1 cellular context compared by ENCODE assay signal in the genomic region with DNA sequence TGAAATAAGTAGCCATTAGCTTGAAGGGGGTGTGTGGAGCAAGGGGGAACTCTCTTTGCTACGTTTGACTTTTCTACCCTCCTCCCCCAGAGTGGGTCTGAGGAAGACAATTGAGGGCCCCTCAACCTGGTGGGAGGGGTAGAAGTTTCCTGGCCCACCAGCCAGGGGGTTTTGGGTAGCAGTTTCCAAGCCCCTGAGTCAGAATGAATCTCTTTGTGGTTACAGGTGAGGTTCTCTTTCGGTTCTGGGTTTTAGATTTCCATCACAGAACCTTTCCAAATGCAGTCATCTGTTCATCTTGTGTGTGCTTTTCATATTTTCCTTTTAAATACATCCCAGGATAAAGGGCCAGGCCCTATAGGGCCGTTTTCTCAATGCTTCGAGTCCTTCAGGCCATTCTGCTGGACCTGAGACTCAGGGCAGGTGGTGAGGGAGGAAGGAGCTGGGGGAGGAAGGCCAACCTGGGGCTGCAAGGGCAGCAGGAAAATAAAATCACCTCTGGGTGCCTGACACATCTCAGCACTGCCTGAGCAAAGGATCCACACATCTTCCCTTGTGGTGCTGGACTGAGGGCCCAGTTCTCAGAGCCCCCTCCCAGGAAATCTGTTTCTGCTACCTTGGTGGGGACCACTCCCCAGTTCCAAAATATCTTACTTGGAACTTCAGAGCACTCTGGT.
TF ChIP-seq lines count a peak whose summit lies in the region.

No MANE protein-coding gene starts in this region.

TF ChIP-seq in GM12878, 131 proteins besides CTCF, POLR2A, EP300 and RAD21 (continued from another document and continues in another):
- peak; percentile 77 for TF ChIP-seq DPF2 (IDR thresholded peaks at IDR 0.05)
- no peak for TF ChIP-seq ZZZ3 (IDR thresholded peaks at IDR 0.05; ENCODE audit: control insufficient read depth, insufficient read length, low read depth)
- TF ChIP-seq EGR1 (IDR thresholded peaks at IDR 0.05; ENCODE audit: borderline replicate concordance in 1 of 2, low read depth in 2 of 2, low read length in 2 of 2): peak in 1 of 2 experiments; percentile 26; a peak in 1 of 3 replicates
- 0 out of 2 replicates have a peak, but pooled peaks have one; percentile 32 for TF ChIP-seq GATAD2B (conservative IDR thresholded peaks at IDR 0.05; ENCODE audit: low read depth)
- no peak for TF ChIP-seq SRF (IDR thresholded peaks at IDR 0.05; ENCODE audit: low read depth in 2 of 2, low read length in 2 of 2)
- TF ChIP-seq CHD4 (IDR thresholded peaks at IDR 0.05): no peak
- no peak for TF ChIP-seq POU2F2 (IDR thresholded peaks at IDR 0.05; ENCODE audit: borderline replicate concordance, low read depth, low read length)
- TF ChIP-seq STAT1 (conservative IDR thresholded peaks at IDR 0.05): no peak
- TF ChIP-seq ZNF207 (IDR thresholded peaks at IDR 0.05; ENCODE audit: borderline replicate concordance): no peak
- no peak for TF ChIP-seq CEBPB (IDR thresholded peaks at IDR 0.05; ENCODE audit: borderline replicate concordance in 1 of 2, low read depth in 2 of 2, low read length in 2 of 2)
- 0 out of 2 replicates have a peak, but pooled peaks have one; percentile 18 for TF ChIP-seq ATF7 (IDR thresholded peaks at IDR 0.05; ENCODE audit: low read depth)
- TF ChIP-seq BACH1 (IDR thresholded peaks at IDR 0.05; ENCODE audit: borderline replicate concordance): 0 out of 2 replicates have a peak, but pooled peaks have one; percentile 27
- peak; percentile 99 for TF ChIP-seq RUNX3 (IDR thresholded peaks at IDR 0.05; ENCODE audit: low read length)
- TF ChIP-seq STAT3 (IDR thresholded peaks at IDR 0.05; ENCODE audit: low read depth, low read length): no peak
- TF ChIP-seq EED (IDR thresholded peaks at IDR 0.05; ENCODE audit: low read depth): peak; percentile 84
- TF ChIP-seq ATF2 (IDR thresholded peaks at IDR 0.05; ENCODE audit: low read length): peak; percentile 63; the same call in 1 of the 2 replicates
- TF ChIP-seq, protein P1, sequence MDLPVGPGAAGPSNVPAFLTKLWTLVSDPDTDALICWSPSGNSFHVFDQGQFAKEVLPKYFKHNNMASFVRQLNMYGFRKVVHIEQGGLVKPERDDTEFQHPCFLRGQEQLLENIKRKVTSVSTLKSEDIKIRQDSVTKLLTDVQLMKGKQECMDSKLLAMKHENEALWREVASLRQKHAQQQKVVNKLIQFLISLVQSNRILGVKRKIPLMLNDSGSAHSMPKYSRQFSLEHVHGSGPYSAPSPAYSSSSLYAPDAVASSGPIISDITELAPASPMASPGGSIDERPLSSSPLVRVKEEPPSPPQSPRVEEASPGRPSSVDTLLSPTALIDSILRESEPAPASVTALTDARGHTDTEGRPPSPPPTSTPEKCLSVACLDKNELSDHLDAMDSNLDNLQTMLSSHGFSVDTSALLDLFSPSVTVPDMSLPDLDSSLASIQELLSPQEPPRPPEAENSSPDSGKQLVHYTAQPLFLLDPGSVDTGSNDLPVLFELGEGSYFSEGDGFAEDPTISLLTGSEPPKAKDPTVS (IDR thresholded peaks at IDR 0.05; ENCODE audit: low read depth, low read length): no peak
- no peak for TF ChIP-seq ASH2L (IDR thresholded peaks at IDR 0.05; ENCODE audit: borderline replicate concordance, low read depth)
- TF ChIP-seq SREBF1 (IDR thresholded peaks at IDR 0.05; ENCODE audit: low read length): no peak
- TF ChIP-seq PAX8 (IDR thresholded peaks at IDR 0.05): no peak
- TF ChIP-seq NFYA (IDR thresholded peaks at IDR 0.05; ENCODE audit: borderline replicate concordance, low read depth, low read length): no peak
- TF ChIP-seq, protein P2, sequence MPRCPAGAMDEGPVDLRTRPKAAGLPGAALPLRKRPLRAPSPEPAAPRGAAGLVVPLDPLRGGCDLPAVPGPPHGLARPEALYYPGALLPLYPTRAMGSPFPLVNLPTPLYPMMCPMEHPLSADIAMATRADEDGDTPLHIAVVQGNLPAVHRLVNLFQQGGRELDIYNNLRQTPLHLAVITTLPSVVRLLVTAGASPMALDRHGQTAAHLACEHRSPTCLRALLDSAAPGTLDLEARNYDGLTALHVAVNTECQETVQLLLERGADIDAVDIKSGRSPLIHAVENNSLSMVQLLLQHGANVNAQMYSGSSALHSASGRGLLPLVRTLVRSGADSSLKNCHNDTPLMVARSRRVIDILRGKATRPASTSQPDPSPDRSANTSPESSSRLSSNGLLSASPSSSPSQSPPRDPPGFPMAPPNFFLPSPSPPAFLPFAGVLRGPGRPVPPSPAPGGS (IDR thresholded peaks at IDR 0.05; ENCODE audit: borderline replicate concordance, insufficient read depth, low read depth, low read length, poor library complexity, severe bottlenecking): peak; percentile 44
- no peak for TF ChIP-seq HDAC6 (IDR thresholded peaks at IDR 0.05; ENCODE audit: unreplicated experiment)
- no peak for TF ChIP-seq CUX1 (IDR thresholded peaks at IDR 0.05; ENCODE audit: insufficient replicate concordance, low read depth, low read length)
- TF ChIP-seq HDAC2 (IDR thresholded peaks at IDR 0.05): no peak
- TF ChIP-seq RBBP5 (conservative IDR thresholded peaks at IDR 0.05): no peak
- TF ChIP-seq MAX (IDR thresholded peaks at IDR 0.05; ENCODE audit: low read depth, low read length): no peak
- no peak for TF ChIP-seq KAT2A (conservative IDR thresholded peaks at IDR 0.05; ENCODE audit: control insufficient read depth, low read depth, low read length)
- peak in 1 of 2 experiments; percentile 78; a peak in 2 of 4 replicates for TF ChIP-seq ETV6 (conservative IDR thresholded peaks at IDR 0.05 in 1 of 2, IDR thresholded peaks at IDR 0.05 in 1 of 2; ENCODE audit: borderline replicate concordance in 1 of 2, low read depth in 1 of 2)
- no peak for TF ChIP-seq POLR2AphosphoS2 (IDR thresholded peaks at IDR 0.05; ENCODE audit: low read depth, low read length)
- no peak for TF ChIP-seq CHD1 (IDR thresholded peaks at IDR 0.05; ENCODE audit: low read depth, low read length)
- TF ChIP-seq, protein P3, sequence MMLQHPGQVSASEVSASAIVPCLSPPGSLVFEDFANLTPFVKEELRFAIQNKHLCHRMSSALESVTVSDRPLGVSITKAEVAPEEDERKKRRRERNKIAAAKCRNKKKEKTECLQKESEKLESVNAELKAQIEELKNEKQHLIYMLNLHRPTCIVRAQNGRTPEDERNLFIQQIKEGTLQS (IDR thresholded peaks at IDR 0.05; ENCODE audit: borderline replicate concordance, extremely low read depth, low read depth, low read length): no peak
- TF ChIP-seq CBX3 (IDR thresholded peaks at IDR 0.05; ENCODE audit: borderline replicate concordance, low read depth): no peak
- no peak for TF ChIP-seq TAF1 (IDR thresholded peaks at IDR 0.05; ENCODE audit: borderline replicate concordance, low read depth, low read length)
- no peak for TF ChIP-seq MEF2B (IDR thresholded peaks at IDR 0.05; ENCODE audit: partially characterized antibody, poor library complexity, severe bottlenecking)
- TF ChIP-seq GABPA (IDR thresholded peaks at IDR 0.05; ENCODE audit: low read depth): no peak
- no peak for TF ChIP-seq SIX5 (IDR thresholded peaks at IDR 0.05; ENCODE audit: low read depth, low read length, severe bottlenecking)
- no peak for TF ChIP-seq SREBF2 (IDR thresholded peaks at IDR 0.05; ENCODE audit: low read length)
- no peak for TF ChIP-seq ELK1 (IDR thresholded peaks at IDR 0.05; ENCODE audit: low read depth, low read length)
- no peak for TF ChIP-seq PML (IDR thresholded peaks at IDR 0.05; ENCODE audit: low read length)
- no peak for TF ChIP-seq SUPT20H (IDR thresholded peaks at IDR 0.05; ENCODE audit: borderline replicate concordance, control insufficient read depth, low read depth, low read length)
- TF ChIP-seq CEBPZ (IDR thresholded peaks at IDR 0.05; ENCODE audit: low read depth, low read length): no peak
- no peak; the same call in 1 of the 2 replicates for TF ChIP-seq TCF7 (IDR thresholded peaks at IDR 0.05; ENCODE audit: borderline replicate concordance)
- no peak for TF ChIP-seq EZH2 (IDR thresholded peaks at IDR 0.05; ENCODE audit: borderline replicate concordance, control insufficient read depth, low read depth, low read length)
- no peak for TF ChIP-seq NKRF (conservative IDR thresholded peaks at IDR 0.05)
